25 cellular contexts compared by ENCODE assay signal in genomic region chr2:187274146-187274545, GRCh38.
"Had no signal": no experiment of that assay in that cellular context is flagged by ENCODE, and none has a peak within 500 bp of the region (broad histone marks: within the 10 kb centered on the region; RNA-seq: fewer than 3 reads in every experiment).

No MANE protein-coding gene starts in this region.

- H3K36me3 ChIP-seq: esophagus muscularis mucosa, gastroesophageal sphincter, heart left ventricle, left ventricle myocardium inferior, lower lobe of right lung had no signal

- H3K27me3 ChIP-seq: dorsolateral prefrontal cortex, esophagus muscularis mucosa, foreskin keratinocyte, gastroesophageal sphincter, heart left ventricle, hepatocyte had no signal

- DNase-seq: dermis blood vessel endothelial cell; dorsolateral prefrontal cortex; effector CD4-positive, alpha-beta T cell; effector memory CD4-positive, alpha-beta T cell; foreskin keratinocyte; heart left ventricle; hypothalamus; immature natural killer cell; islet precursor cell; kidney; kidney glomerular epithelial cell; left colon; left ventricle myocardium inferior; lower lobe of right lung; mesendoderm; midbrain; naive thymus-derived CD4-positive, alpha-beta T cell had no signal

- H3K36me3 Mint-ChIP-seq: immature natural killer cell; memory B cell; naive thymus-derived CD4-positive, alpha-beta T cell had no signal

- H3K4me1 ChIP-seq: esophagus muscularis mucosa, foreskin keratinocyte, gastroesophageal sphincter, left ventricle myocardium inferior, lower lobe of right lung had no signal

- FAIRE-seq: endothelial cell of umbilical vein, frontal cortex, kidney had no signal

- H2AFZ ChIP-seq: hepatocyte had no signal

- H3K27ac ChIP-seq: coronary artery, dorsolateral prefrontal cortex, esophagus muscularis mucosa, foreskin keratinocyte, gastroesophageal sphincter, heart left ventricle, hepatocyte, left ventricle myocardium inferior, lower lobe of right lung had no signal

- H3K27ac Mint-ChIP-seq: immature natural killer cell; memory B cell; naive thymus-derived CD4-positive, alpha-beta T cell had no signal

- ATAC-seq: foreskin keratinocyte; gastroesophageal sphincter; heart left ventricle; left colon; left lobe of liver; lower lobe of right lung; naive thymus-derived CD4-positive, alpha-beta T cell had no signal

- H3K4me3 Mint-ChIP-seq: immature natural killer cell; memory B cell; naive thymus-derived CD4-positive, alpha-beta T cell had no signal

- H3K4me2 ChIP-seq: hepatocyte had no signal

- H3K4me1 Mint-ChIP-seq: immature natural killer cell; memory B cell; naive thymus-derived CD4-positive, alpha-beta T cell had no signal

- H3K79me2 ChIP-seq: hepatocyte had no signal

- H3K27me3 Mint-ChIP-seq: memory B cell; naive thymus-derived CD4-positive, alpha-beta T cell had no signal

- H3K9me3 ChIP-seq: lower lobe of right lung had no signal

- H3K4me3 ChIP-seq: coronary artery, dorsolateral prefrontal cortex, esophagus muscularis mucosa, gastroesophageal sphincter, heart left ventricle, hepatocyte, left ventricle myocardium inferior, lower lobe of right lung had no signal
